In genomic region chr7:140273417-140273816, GRCh38 we compare ENCODE assay signal across 20 cellular contexts.
"Had no signal": no experiment of that assay in that cellular context is flagged by ENCODE, and none has a peak within 500 bp of the region (broad histone marks: within the 10 kb centered on the region; RNA-seq: fewer than 3 reads in every experiment).

No MANE protein-coding gene starts in this region.

- DNase-seq: colonic mucosa; effector memory CD8-positive, alpha-beta T cell; foreskin fibroblast; gastrocnemius medialis; head of caudate nucleus; mammary epithelial cell; naive thymus-derived CD8-positive, alpha-beta T cell; stimulated activated CD4-positive, alpha-beta T cell treated with anti-CD3 and anti-CD28 coated beads, Interleukin-2, amount 100 ng/mL, for 24 hours; stimulated activated CD4-positive, alpha-beta T cell treated with anti-CD3 and anti-CD28 coated beads, Interleukin-4, amount 100 ng/mL, for 24 hours; stimulated activated naive CD4-positive, alpha-beta T cell treated with Interleukin-2 at 50 U/mL for 16 hours; stomach had no signal

- H3K4me3 ChIP-seq: colonic mucosa, gastrocnemius medialis, right atrium auricular region, stomach, tibial nerve, vagina had no signal

- H2AFZ ChIP-seq: parathyroid adenoma had no signal

- H3K36me3 Mint-ChIP-seq: naive thymus-derived CD8-positive, alpha-beta T cell; stimulated activated effector memory CD8-positive, alpha-beta T cell treated with anti-CD3 and anti-CD28 coated beads, Interleukin-12 subunit alpha, Interleukin-12 subunit beta, amount 100 ng/mL, for 72 hours had no signal

- H3K4me1 Mint-ChIP-seq: neural crest cell had no signal

- H3K27me3 Mint-ChIP-seq: central memory CD8-positive, alpha-beta T cell; effector memory CD8-positive, alpha-beta T cell; naive thymus-derived CD8-positive, alpha-beta T cell had no signal

- H3K4me3 Mint-ChIP-seq: central memory CD8-positive, alpha-beta T cell; effector memory CD8-positive, alpha-beta T cell; naive thymus-derived CD8-positive, alpha-beta T cell; neural crest cell; stimulated activated effector memory CD8-positive, alpha-beta T cell treated with anti-CD3 and anti-CD28 coated beads, Interleukin-12 subunit alpha, Interleukin-12 subunit beta, amount 100 ng/mL, for 72 hours had no signal

- H3K27ac Mint-ChIP-seq: effector memory CD8-positive, alpha-beta T cell; progenitor cell of endocrine pancreas; stimulated activated effector memory CD8-positive, alpha-beta T cell treated with anti-CD3 and anti-CD28 coated beads, Interleukin-12 subunit alpha, Interleukin-12 subunit beta, amount 100 ng/mL, for 72 hours had no signal

- H3K9me3 ChIP-seq: colonic mucosa, gastrocnemius medialis, right atrium auricular region, stomach, tibial nerve, vagina had no signal

- H3K27me3 ChIP-seq: colonic mucosa, gastrocnemius medialis, right atrium auricular region, stomach, tibial nerve, vagina had no signal

- H3K9me3 Mint-ChIP-seq: central memory CD8-positive, alpha-beta T cell; effector memory CD8-positive, alpha-beta T cell; naive thymus-derived CD8-positive, alpha-beta T cell; neural crest cell; stimulated activated effector memory CD8-positive, alpha-beta T cell treated with anti-CD3 and anti-CD28 coated beads, Interleukin-12 subunit alpha, Interleukin-12 subunit beta, amount 100 ng/mL, for 72 hours had no signal

- H3K9ac ChIP-seq: parathyroid adenoma had no signal

- ATAC-seq: effector memory CD8-positive, alpha-beta T cell; gastrocnemius medialis; naive thymus-derived CD8-positive, alpha-beta T cell; sciatic nerve; stimulated activated effector memory CD8-positive, alpha-beta T cell treated with anti-CD3 and anti-CD28 coated beads, Interleukin-12 subunit alpha, Interleukin-12 subunit beta, amount 100 ng/mL, for 72 hours had no signal

- H3K4me1 ChIP-seq: colonic mucosa, gastrocnemius medialis, parathyroid adenoma, vagina had no signal

- H3K27ac ChIP-seq: colonic mucosa, gastrocnemius medialis, parathyroid adenoma, right atrium auricular region, stomach, tibial nerve, vagina had no signal

- H3K36me3 ChIP-seq: colonic mucosa, gastrocnemius medialis, right atrium auricular region, stomach, tibial nerve, vagina had no signal
